ENCODE assay signal across 8 cellular contexts in genomic region chr11:45899448-45900174, GRCh38. TPM values are rescaled to one million over a fixed set of nuclear protein-coding genes. Genes with fewer than 3 reads are reported as not detected.
DNase-seq lines count a peak whose midpoint lies in the region; ATAC-seq and TF ChIP-seq lines count a peak whose summit lies in the region.

No MANE protein-coding gene starts in this region.

- WGBS in gastroesophageal sphincter (ENCODE audit: low coverage in 1 of 2), 2 donors, result 2% methylated on average over 12 of the region's 62 CpGs; no CpG with 5 or more reads in 1 of the 2 donors

- H3K27me3 Mint-ChIP-seq in neural crest cell (ENCODE audit: low read depth), result no peaks in the 10 kb centered on the region

- H3K4me3 ChIP-seq in RWPE2 (ENCODE audit: severe bottlenecking) (peak overlapping the region; percentile 44), gastroesophageal sphincter (peak overlapping the region; percentile 37 to 72), stomach smooth muscle (ENCODE audit: low read length in 2 of 2) (peak overlapping the region; percentile 57 to 80)

- H3K4me1 ChIP-seq in RWPE2 (ENCODE audit: insufficient read depth, poor library complexity, severe bottlenecking) (no peaks in the 10 kb centered on the region), gastroesophageal sphincter (peaks cover 0 to 28% (median 15%) of the 10 kb centered on the region in 3 donors), stomach smooth muscle (ENCODE audit: control insufficient read depth, insufficient read depth, low read length) (peaks cover 21% of the 10 kb centered on the region)

- H3K27me3 ChIP-seq in RWPE2 (ENCODE audit: insufficient read depth, poor library complexity, severe bottlenecking) (no peaks in the 10 kb centered on the region), gastroesophageal sphincter (peaks cover 17% of the 10 kb centered on the region), stomach smooth muscle (ENCODE audit: control insufficient read depth in 1 of 2, insufficient read depth in 2 of 2, low read length in 2 of 2) (no peaks in the 10 kb centered on the region)

- TF ChIP-seq EP300 in gastroesophageal sphincter (IDR thresholded peaks at IDR 0.05), result no peak

- peak; percentile 71 for ATAC-seq in GM19395 (IDR thresholded peaks at IDR 0.05; ENCODE audit: unreplicated experiment)
- peak; percentile 76 for ATAC-seq in RWPE2 (ENCODE audit: low read depth)
- peak; percentile 90 for ATAC-seq in gastroesophageal sphincter

- peak overlapping the region; percentile 88 for H3K4me3 Mint-ChIP-seq in neural crest cell

- in situ Hi-C loops in KBM-7 (cut with MboI; ENCODE audit: low pct_unique_long_range_greater_than_20kb, low sequenced_read_pairs), result no loop called here

- peak overlapping the region in 1 of 2 donors; percentile 13 for H3K9ac ChIP-seq in stomach smooth muscle (ENCODE audit: low read length in 2 of 2)

- H3K36me3 Mint-ChIP-seq in neural crest cell (ENCODE audit: low read depth), result no peaks in the 10 kb centered on the region

- H3K36me3 ChIP-seq in RWPE2 (ENCODE audit: low read depth) (no peaks in the 10 kb centered on the region), gastroesophageal sphincter (peaks cover 0 to 27% of the 10 kb centered on the region in 2 donors), stomach smooth muscle (ENCODE audit: control insufficient read depth in 2 of 2, insufficient read depth in 2 of 2, low read length in 2 of 2) (peaks cover 0 to 10% of the 10 kb centered on the region in 2 donors)

- peak overlapping the region; percentile 14 for H3K27ac ChIP-seq in RWPE2 (ENCODE audit: poor library complexity, severe bottlenecking)
- H3K27ac ChIP-seq in gastroesophageal sphincter, result peak overlapping the region in 3 of 4 donors; percentile 64 to 78 (median 77)
- no peak overlapping the region for H3K27ac ChIP-seq in stomach smooth muscle (ENCODE audit: low read length)

- no peak for TF ChIP-seq POLR2A in gastroesophageal sphincter (IDR thresholded peaks at IDR 0.05)

- DNase-seq in AG08395 (ENCODE audit: low spot score) (peak; percentile 96), KBM-7 (peak; percentile 57), RWPE2 (ENCODE audit: low spot score) (peak; percentile 91), neural crest cell (ENCODE audit: low read depth, low spot score) (peak; percentile 76)
- DNase-seq in activated naive CD4-positive, alpha-beta T cell treated with anti-CD3 and anti-CD28 coated beads, Interleukin-2, amount 50 U/mL, for 16 hours, result peak; percentile 67

- H3K9me3 Mint-ChIP-seq in neural crest cell, result no peaks in the 10 kb centered on the region

- H3K9me3 ChIP-seq in RWPE2 (ENCODE audit: severe bottlenecking) (no peaks in the 10 kb centered on the region), gastroesophageal sphincter (no peaks in the 10 kb centered on the region), stomach smooth muscle (ENCODE audit: control insufficient read depth in 2 of 2, low read length in 2 of 2) (no peaks in the 10 kb centered on the region)

- H3K27ac Mint-ChIP-seq in neural crest cell (ENCODE audit: unreplicated experiment), result peak overlapping the region; percentile 89

- peaks cover 22% of the 10 kb centered on the region for H3K4me1 Mint-ChIP-seq in neural crest cell

- no peak for TF ChIP-seq CTCF in RWPE2 (IDR thresholded peaks at IDR 0.05; ENCODE audit: poor library complexity, severe bottlenecking)
- TF ChIP-seq CTCF in gastroesophageal sphincter (IDR thresholded peaks at IDR 0.05), result no peak
- TF ChIP-seq CTCF in neural crest cell (conservative IDR thresholded peaks at IDR 0.05), result no peak

RNA-seq across cellular contexts. Expression of gene FREY1, which starts 7.5 kb away (rescaled TPM):
- 1 to 10 TPM in 1 of 4 donors, under 1 TPM in 1, not detected in 2; 0.54 to 2.3 TPM for total RNA-seq in gastroesophageal sphincter
- 2.5 and 3.3 TPM in 2 replicates for total RNA-seq in neural crest cell

RNA-seq across cellular contexts. Expression of gene MAPK8IP1, which starts 14.2 kb away (rescaled TPM):
- total RNA-seq in gastroesophageal sphincter (10 to 100 TPM in 3 of 4 donors, 1 to 10 TPM in 1; 9.8 to 17.5 (median 13.8) TPM), neural crest cell (36.6 and 38.7 TPM in 2 replicates)

RNA-seq across cellular contexts. Expression of gene PEX16, which starts 18.1 kb away (rescaled TPM):
- total RNA-seq in gastroesophageal sphincter (10 to 100 TPM; 20.0 to 26.7 (median 21.3) TPM), neural crest cell (27.6 and 29.6 TPM in 2 replicates)

RNA-seq across cellular contexts. Expression of gene LARGE2, which starts 22.8 kb away (rescaled TPM):
- total RNA-seq in gastroesophageal sphincter (1 to 10 TPM in 1 of 4 donors, not detected in 3; 2.5 TPM), neural crest cell (0.48 TPM in 1 of 2 replicates, not detected in the other)

RNA-seq across cellular contexts. Expression of gene CRY2, which starts 52.3 kb away (rescaled TPM):
- 10 to 100 TPM; 38.8 to 82.0 (median 47.7) TPM for total RNA-seq in gastroesophageal sphincter
- 19.0 and 23.8 TPM in 2 replicates for total RNA-seq in neural crest cell
